28 cellular contexts compared by ENCODE assay signal in the genomic region with DNA sequence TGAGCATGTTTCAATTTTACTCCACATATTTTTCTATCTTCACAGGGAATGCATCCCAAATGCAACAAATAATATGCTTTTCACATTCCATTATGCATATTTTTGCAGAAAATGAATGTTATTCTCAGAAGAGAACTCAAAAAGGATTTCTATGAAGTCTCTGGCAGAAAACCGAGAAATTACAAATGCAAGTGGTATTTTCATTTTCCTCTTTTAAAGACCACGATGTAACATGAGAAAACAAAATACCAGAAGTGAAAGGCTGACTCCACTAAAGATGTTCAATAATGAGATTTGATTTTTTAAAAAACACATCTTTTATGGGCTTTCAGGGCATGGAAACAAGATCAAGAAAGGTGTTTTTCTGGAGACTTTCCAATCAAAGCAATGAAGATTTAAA. TPM values are rescaled to one million over a fixed set of nuclear protein-coding genes. Genes with fewer than 3 reads are reported as not detected.
"Had no signal": no experiment of that assay in that cellular context is flagged by ENCODE, and none has a peak within 500 bp of the region (broad histone marks: within the 10 kb centered on the region; RNA-seq: fewer than 3 reads in every experiment).

No MANE protein-coding gene starts in this region.

- H3K36me3 ChIP-seq: Peyer's patch, SJCRH30 had no signal

- H3K4me1 Mint-ChIP-seq: activated naive CD8-positive, alpha-beta T cell treated with anti-CD3 and anti-CD28 coated beads, Interleukin-2, amount 10 ng/mL, durations not matched to agents 7 days and 5 days had no signal

- DNase-seq: activated CD4-positive, alpha-beta T cell treated with anti-CD3 and anti-CD28 coated beads for 48 hours; activated CD4-positive, alpha-beta T cell treated with anti-CD3 and anti-CD28 coated beads, Interleukin-2, amount 50 U/mL, for 4 hours; activated CD4-positive, CD25-positive, alpha-beta regulatory T cell treated with anti-CD3 and anti-CD28 coated beads, Interleukin-2, amount 50 U/mL, for 72 hours; activated CD8-positive, alpha-beta memory T cell treated with anti-CD3 and anti-CD28 coated beads, Interleukin-2, amount 50 U/mL, for 48 hours; activated CD8-positive, alpha-beta T cell treated with anti-CD3 and anti-CD28 coated beads, Interleukin-2, amount 10 ng/mL, durations not matched to agents 7 days and 5 days; activated naive CD4-positive, alpha-beta T cell treated with anti-CD3 and anti-CD28 coated beads, Interleukin-2, amount 50 U/mL, for 16 hours; activated naive CD8-positive, alpha-beta T cell treated with anti-CD3 and anti-CD28 coated beads, Interleukin-2, amount 10 ng/mL, durations not matched to agents 7 days and 5 days; activated T-cell treated with anti-CD3 and anti-CD28 coated beads, Interleukin-2, amount 50 U/mL, for 1 hour; aorta; body of pancreas; central memory CD4-positive, alpha-beta T cell; Kasumi-1; KBM-7; NCI-H1694; NCI-H2029; NCI-H2107; NCI-H2171 treated with DMSO at 0.1 percent for 48 hours; NCI-H345; NCI-H510A; NCI-H526 treated with DMSO at 0.1 percent for 48 hours; NK-92 treated with Interleukin-12 subunit alpha and Interleukin-12 subunit beta, amount 100 ng/mL, for 24 hours; Peyer's patch; Right ventricle myocardium superior; SJCRH30 had no signal

- H3K4me1 ChIP-seq: body of pancreas, Peyer's patch, SJCRH30 had no signal

- H3K4me3 ChIP-seq: body of pancreas, Peyer's patch, SJCRH30 had no signal

- ATAC-seq: activated CD8-positive, alpha-beta T cell treated with anti-CD3 and anti-CD28 coated beads, Interleukin-2, amount 10 ng/mL, durations not matched to agents 7 days and 5 days; body of pancreas; WTC11 had no signal

- H3K9me3 ChIP-seq: body of pancreas, Peyer's patch, SJCRH30 had no signal

- H3K27me3 ChIP-seq: body of pancreas, Peyer's patch, SJCRH30 had no signal

- H3K27ac Mint-ChIP-seq: activated CD8-positive, alpha-beta T cell treated with anti-CD3 and anti-CD28 coated beads, Interleukin-2, amount 10 ng/mL, durations not matched to agents 7 days and 5 days; activated naive CD8-positive, alpha-beta T cell treated with anti-CD3 and anti-CD28 coated beads, Interleukin-2, amount 10 ng/mL, durations not matched to agents 7 days and 5 days; T-helper 1 cell treated with Interleukin-12 subunit alpha and Interleukin-12 subunit beta and Interleukin-4 antibody, amounts not matched to agents 30 μg/mL and 1 μg/mL, for 36 hours; WTC11 had no signal

- H3K9me3 Mint-ChIP-seq: activated naive CD8-positive, alpha-beta T cell treated with anti-CD3 and anti-CD28 coated beads, Interleukin-2, amount 10 ng/mL, durations not matched to agents 7 days and 5 days; T-helper 1 cell treated with Interleukin-12 subunit alpha and Interleukin-12 subunit beta and Interleukin-4 antibody, amounts not matched to agents 30 μg/mL and 1 μg/mL, for 36 hours; WTC11 had no signal

- H3K4me3 Mint-ChIP-seq: activated CD8-positive, alpha-beta T cell treated with anti-CD3 and anti-CD28 coated beads, Interleukin-2, amount 10 ng/mL, durations not matched to agents 7 days and 5 days; activated naive CD8-positive, alpha-beta T cell treated with anti-CD3 and anti-CD28 coated beads, Interleukin-2, amount 10 ng/mL, durations not matched to agents 7 days and 5 days; T-helper 1 cell treated with Interleukin-12 subunit alpha and Interleukin-12 subunit beta and Interleukin-4 antibody, amounts not matched to agents 30 μg/mL and 1 μg/mL, for 36 hours; WTC11 had no signal

- H3K36me3 Mint-ChIP-seq: activated naive CD8-positive, alpha-beta T cell treated with anti-CD3 and anti-CD28 coated beads, Interleukin-2, amount 10 ng/mL, durations not matched to agents 7 days and 5 days; WTC11 had no signal

- H3K27ac ChIP-seq: body of pancreas, Peyer's patch, RWPE1, SJCRH30 had no signal

RNA-seq across cellular contexts. Expression of a gene that starts 5.0 kb away (rescaled TPM):
- total RNA-seq: activated CD8-positive, alpha-beta T cell treated with anti-CD3 and anti-CD28 coated beads, Interleukin-2, amount 10 ng/mL, durations not matched to agents 7 days and 5 days; activated naive CD8-positive, alpha-beta T cell treated with anti-CD3 and anti-CD28 coated beads, Interleukin-2, amount 10 ng/mL, durations not matched to agents 7 days and 5 days; aorta; body of pancreas; bronchial epithelial cell; Peyer's patch; Right ventricle myocardium superior; SJCRH30; WTC11 had no signal
- polyA plus RNA-seq: aorta had no signal
